18 cellular contexts compared by ENCODE assay signal in genomic region chr6:155077331-155077730, GRCh38.
DNase-seq lines count a peak whose midpoint lies in the region; ATAC-seq and TF ChIP-seq lines count a peak whose summit lies in the region.
"Had no signal": no experiment of that assay in that cellular context is flagged by ENCODE, and none has a peak within 500 bp of the region (broad histone marks: within the 10 kb centered on the region; RNA-seq: fewer than 3 reads in every experiment).

No MANE protein-coding gene starts in this region.

- no peak overlapping the region for H2AK5ac ChIP-seq in mesenchymal stem cell (ENCODE audit: low read length, severe bottlenecking)

- H3K4me1 ChIP-seq in mesenchymal stem cell (ENCODE audit: control insufficient read depth, insufficient read depth, low read depth, low read length) (no peaks in the 10 kb centered on the region), testis (peaks cover 6% of the 10 kb centered on the region)
- H3K4me1 ChIP-seq: right atrium auricular region had no signal

- H3K27me3 ChIP-seq in mesenchymal stem cell (ENCODE audit: control insufficient read depth in 1 of 2, insufficient read depth in 1 of 2, low read length in 2 of 2): no peaks in the 10 kb centered on the region
- no peaks in the 10 kb centered on the region for H3K27me3 ChIP-seq in testis
- H3K27me3 ChIP-seq: right atrium auricular region, SJCRH30 had no signal

- H3K4ac ChIP-seq in mesenchymal stem cell (ENCODE audit: low read depth in 1 of 2, low read length in 2 of 2): no peak overlapping the region

- POLR2A ChIA-PET in activated CD8-positive, alpha-beta T cell treated with anti-CD3 and anti-CD28 coated beads, Interleukin-2, amount 10 ng/mL, durations not matched to agents 7 days and 5 days (lab: Charles Lee): no interaction called here

- no peak overlapping the region for H3K23ac ChIP-seq in mesenchymal stem cell (ENCODE audit: low read length in 2 of 2)

- H3K14ac ChIP-seq in mesenchymal stem cell (ENCODE audit: low read length in 2 of 2): no peak overlapping the region

- peaks cover 27% of the 10 kb centered on the region for H3K4me1 Mint-ChIP-seq in activated CD8-positive, alpha-beta T cell treated with anti-CD3 and anti-CD28 coated beads, Interleukin-2, amount 10 ng/mL, durations not matched to agents 7 days and 5 days (ENCODE audit: low read depth)
- H3K4me1 Mint-ChIP-seq in immature natural killer cell: peaks cover 0 to 6% of the 10 kb centered on the region in 2 donors

- no peak for ATAC-seq in activated CD8-positive, alpha-beta T cell treated with anti-CD3 and anti-CD28 coated beads, Interleukin-2, amount 10 ng/mL, durations not matched to agents 7 days and 5 days
- ATAC-seq: left cardiac atrium; stimulated activated naive CD8-positive, alpha-beta T cell treated with anti-CD3 and anti-CD28 coated beads, Interleukin-15, amount 100 ng/mL, for 72 hours had no signal

- H3K4me3 ChIP-seq in mesenchymal stem cell (ENCODE audit: insufficient read depth in 1 of 2, low read depth in 1 of 2, low read length in 2 of 2): peak overlapping the region in 1 of 2 experiments; percentile 41
- no peak overlapping the region for H3K4me3 ChIP-seq in testis
- H3K4me3 ChIP-seq: right atrium auricular region, SJCRH30 had no signal

- H3K18ac ChIP-seq in mesenchymal stem cell (ENCODE audit: low read depth in 1 of 2, low read length in 2 of 2): no peak overlapping the region

- H3K79me1 ChIP-seq in mesenchymal stem cell (replicated peaks; ENCODE audit: low read length, poor library complexity, severe bottlenecking): no peaks in the 10 kb centered on the region

- H4K91ac ChIP-seq in mesenchymal stem cell (ENCODE audit: low read length): no peak overlapping the region

- DNase-seq in ELR (ENCODE audit: low read depth) (peak; percentile 18), amniotic epithelial cell (ENCODE audit: low read depth) (peak; percentile 75), mesenchymal stem cell (no peak), testis (no peak), NCI-H1930 (lab: John Stamatoyannopoulos, UW) (no peak), amygdala (lab: John Stamatoyannopoulos, UW) (no peak), immature natural killer cell (no peak)
- DNase-seq in activated CD8-positive, alpha-beta T cell treated with anti-CD3 and anti-CD28 coated beads, Interleukin-2, amount 10 ng/mL, durations not matched to agents 7 days and 5 days: no peak
- DNase-seq: activated effector memory CD4-positive, alpha-beta T cell treated with anti-CD3 and anti-CD28 coated beads, Interleukin-2, amount 50 U/mL, for 16 hours; amniotic stem cell; COR-L47; endodermal cell; left cardiac atrium; NCI-H1436 treated with DMSO at 0.1 percent for 48 hours; NCI-H2171 treated with DMSO at 0.1 percent for 48 hours; SJCRH30; stimulated activated naive CD8-positive, alpha-beta T cell treated with anti-CD3 and anti-CD28 coated beads, Interleukin-15, amount 100 ng/mL, for 72 hours had no signal

- H2BK12ac ChIP-seq in mesenchymal stem cell (ENCODE audit: low read length in 2 of 2): no peak overlapping the region

- no peak for TF ChIP-seq POLR2A in testis (IDR thresholded peaks at IDR 0.05)

- peaks cover 3% of the 10 kb centered on the region for H3K27me3 Mint-ChIP-seq in activated CD8-positive, alpha-beta T cell treated with anti-CD3 and anti-CD28 coated beads, Interleukin-2, amount 10 ng/mL, durations not matched to agents 7 days and 5 days (ENCODE audit: low read depth)
- peaks cover 0 to 5% (median 4%) of the 10 kb centered on the region in 3 donors for H3K27me3 Mint-ChIP-seq in immature natural killer cell (ENCODE audit: low read depth in 3 of 3)

- CTCF ChIA-PET in activated CD8-positive, alpha-beta T cell treated with anti-CD3 and anti-CD28 coated beads, Interleukin-2, amount 10 ng/mL, durations not matched to agents 7 days and 5 days (lab: Charles Lee): no interaction called here

- H3K4me2 ChIP-seq in mesenchymal stem cell (ENCODE audit: low read length, poor library complexity, severe bottlenecking): no peak overlapping the region

- H4K8ac ChIP-seq in mesenchymal stem cell (ENCODE audit: low read length): no peak overlapping the region

- H2BK120ac ChIP-seq in mesenchymal stem cell (ENCODE audit: low read depth, low read length): no peak overlapping the region

- 89% methylated on average over 3 of the region's 7 CpGs for WGBS in mesenchymal stem cell
- 50 to 60% methylated on average over 7 of the region's 7 CpGs for WGBS in testis, 2 donors

- intact Hi-C loops in testis (cut with DNase I; ENCODE audit: low total_unique reads): no loop called here

- no peak overlapping the region for H2BK15ac ChIP-seq in mesenchymal stem cell (ENCODE audit: low read depth, poor library complexity, severe bottlenecking)

- H2AFZ ChIP-seq in mesenchymal stem cell (ENCODE audit: low read depth, low read length): no peak overlapping the region

- no peak overlapping the region for H2BK5ac ChIP-seq in mesenchymal stem cell (ENCODE audit: low read depth, low read length, poor library complexity, severe bottlenecking)

- H3K27ac ChIP-seq in mesenchymal stem cell (ENCODE audit: low read length, poor library complexity, severe bottlenecking): no peak overlapping the region
- peak overlapping the region; percentile 18 to 31 for H3K27ac ChIP-seq in testis
- H3K27ac ChIP-seq: right atrium auricular region, SJCRH30 had no signal

- H3K36me3 Mint-ChIP-seq in activated CD8-positive, alpha-beta T cell treated with anti-CD3 and anti-CD28 coated beads, Interleukin-2, amount 10 ng/mL, durations not matched to agents 7 days and 5 days (ENCODE audit: low read depth): no peaks in the 10 kb centered on the region
- no peaks in the 10 kb centered on the region for H3K36me3 Mint-ChIP-seq in immature natural killer cell

- H3K9ac ChIP-seq in mesenchymal stem cell (ENCODE audit: low read length): peak overlapping the region; percentile 87

- H3K9me3 ChIP-seq in mesenchymal stem cell (ENCODE audit: control insufficient read depth, low read length) (no peaks in the 10 kb centered on the region), testis (no peaks in the 10 kb centered on the region)
- H3K9me3 ChIP-seq: right atrium auricular region, SJCRH30 had no signal

- no peaks in the 10 kb centered on the region for H3K36me3 ChIP-seq in mesenchymal stem cell (ENCODE audit: control insufficient read depth in 1 of 2, insufficient read depth in 2 of 2, low read depth in 1 of 2, low read length in 2 of 2)
- H3K36me3 ChIP-seq in testis (ENCODE audit: low read depth, missing control alignments): no peaks in the 10 kb centered on the region
- H3K36me3 ChIP-seq: right atrium auricular region, SJCRH30 had no signal

- H3K27ac Mint-ChIP-seq in activated CD8-positive, alpha-beta T cell treated with anti-CD3 and anti-CD28 coated beads, Interleukin-2, amount 10 ng/mL, durations not matched to agents 7 days and 5 days: no peak overlapping the region
- H3K27ac Mint-ChIP-seq in immature natural killer cell: no peak overlapping the region
- H3K27ac Mint-ChIP-seq: endodermal cell; stimulated activated naive CD8-positive, alpha-beta T cell treated with anti-CD3 and anti-CD28 coated beads, Interleukin-15, amount 100 ng/mL, for 72 hours had no signal

- TF ChIP-seq CTCF in testis (IDR thresholded peaks at IDR 0.05): no peak

- H3K9me3 Mint-ChIP-seq in activated CD8-positive, alpha-beta T cell treated with anti-CD3 and anti-CD28 coated beads, Interleukin-2, amount 10 ng/mL, durations not matched to agents 7 days and 5 days (ENCODE audit: insufficient read depth): no peaks in the 10 kb centered on the region
- H3K9me3 Mint-ChIP-seq in immature natural killer cell: no peaks in the 10 kb centered on the region
- H3K9me3 Mint-ChIP-seq: endodermal cell; stimulated activated naive CD8-positive, alpha-beta T cell treated with anti-CD3 and anti-CD28 coated beads, Interleukin-15, amount 100 ng/mL, for 72 hours had no signal

- H3K4me3 Mint-ChIP-seq in activated CD8-positive, alpha-beta T cell treated with anti-CD3 and anti-CD28 coated beads, Interleukin-2, amount 10 ng/mL, durations not matched to agents 7 days and 5 days: no peak overlapping the region
- no peak overlapping the region for H3K4me3 Mint-ChIP-seq in immature natural killer cell
- H3K4me3 Mint-ChIP-seq: endodermal cell; stimulated activated naive CD8-positive, alpha-beta T cell treated with anti-CD3 and anti-CD28 coated beads, Interleukin-15, amount 100 ng/mL, for 72 hours had no signal

Comparison
In these comparisons a context has a peak if more than half of its experiments do, and no peak if none do; other contexts are left out.
1. DNase-seq: peak in ELR (single experiment) and amniotic epithelial cell (single experiment); none in mesenchymal stem cell (single experiment), testis (single experiment), NCI-H1930 (0 of 2), activated CD8-positive, alpha-beta T cell treated with anti-CD3 and anti-CD28 coated beads, Interleukin-2, amount 10 ng/mL, durations not matched to agents 7 days and 5 days (single experiment), amygdala (0 of 56) and immature natural killer cell (0 of 3).